19 cellular contexts compared by ENCODE assay signal in genomic region chr6:73418081-73418741, GRCh38. TPM values are rescaled to one million over a fixed set of nuclear protein-coding genes. Genes with fewer than 3 reads are reported as not detected.
DNase-seq lines count a peak whose midpoint lies in the region; ATAC-seq, FAIRE-seq and TF ChIP-seq lines count a peak whose summit lies in the region.
"Had no signal": no experiment of that assay in that cellular context is flagged by ENCODE, and none has a peak within 500 bp of the region (broad histone marks: within the 10 kb centered on the region; RNA-seq: fewer than 3 reads in every experiment).

No MANE protein-coding gene starts in this region.

- H3K4me3 Mint-ChIP-seq in activated T-helper 17 cell treated with anti-CD3 and anti-CD28 coated beads, Interleukin-2, amount 50 U/mL, for 72 hours: no peak overlapping the region
- peak overlapping the region in 4 of 5 donors; percentile 6 to 70 (median 54) for H3K4me3 Mint-ChIP-seq in immature natural killer cell

- TF ChIP-seq CTCF in AG04450 (IDR thresholded peaks at IDR 0.05; ENCODE audit: low read depth, low read length) (no peak), D721Med (IDR thresholded peaks at IDR 0.05; ENCODE audit: insufficient read depth, missing control alignments) (no peak)

- peaks cover 69% of the 10 kb centered on the region for H3K36me3 Mint-ChIP-seq in activated T-helper 17 cell treated with anti-CD3 and anti-CD28 coated beads, Interleukin-2, amount 50 U/mL, for 72 hours (ENCODE audit: low read depth)
- peaks cover 11 to 31% (median 23%) of the 10 kb centered on the region in 3 donors for H3K36me3 Mint-ChIP-seq in immature natural killer cell

- POLR2A ChIA-PET in AG04450 (lab: Yijun Ruan, JAX): interaction anchor here (0.5 kb wide), 1 partner anchor 95 kb away, joined by 3 read pairs; no protein-coding TSS in a partner anchor

- peaks cover 4% of the 10 kb centered on the region for H3K4me1 Mint-ChIP-seq in activated T-helper 17 cell treated with anti-CD3 and anti-CD28 coated beads, Interleukin-2, amount 50 U/mL, for 72 hours
- H3K4me1 Mint-ChIP-seq in immature natural killer cell: peaks cover 31 to 33% of the 10 kb centered on the region in 2 donors

- H3K9me3 ChIP-seq in AG04450 (ENCODE audit: control insufficient read depth, insufficient read depth, low read length): no peaks in the 10 kb centered on the region
- H3K9me3 ChIP-seq: psoas muscle had no signal

- peak overlapping the region; percentile 34 for H3K27ac Mint-ChIP-seq in activated T-helper 17 cell treated with anti-CD3 and anti-CD28 coated beads, Interleukin-2, amount 50 U/mL, for 72 hours
- peak overlapping the region; percentile 14 to 92 (median 52) for H3K27ac Mint-ChIP-seq in immature natural killer cell

- H3K27ac ChIP-seq in AG04450 (ENCODE audit: low read depth, low read length): no peak overlapping the region
- H3K27ac ChIP-seq: dorsolateral prefrontal cortex, psoas muscle had no signal

- no peaks in the 10 kb centered on the region for H3K27me3 ChIP-seq in AG04450 (ENCODE audit: control insufficient read depth, insufficient read depth, low read length)
- H3K27me3 ChIP-seq: dorsolateral prefrontal cortex had no signal

- ATAC-seq in activated T-helper 17 cell treated with anti-CD3 and anti-CD28 coated beads, Interleukin-2, amount 50 U/mL, for 72 hours (replicated peaks): no peak
- ATAC-seq in GM19351 (IDR thresholded peaks at IDR 0.05; ENCODE audit: unreplicated experiment): no peak
- ATAC-seq: left lobe of liver, psoas muscle had no signal

- FAIRE-seq in D721Med (lab: Jason Lieb, UNC): no peak
- FAIRE-seq: GM18507, TTC549 had no signal

- no peak overlapping the region for H3K4me3 ChIP-seq in AG04450 (ENCODE audit: low read depth, low read length)
- H3K4me3 ChIP-seq: dorsolateral prefrontal cortex, psoas muscle had no signal

- no peaks in the 10 kb centered on the region for H3K9me3 Mint-ChIP-seq in activated T-helper 17 cell treated with anti-CD3 and anti-CD28 coated beads, Interleukin-2, amount 50 U/mL, for 72 hours
- no peaks in the 10 kb centered on the region for H3K9me3 Mint-ChIP-seq in immature natural killer cell

- peak; percentile 1 for DNase-seq in AG04450 (ENCODE audit: low read depth, low spot score)
- peak; percentile 23 for DNase-seq in ELR (ENCODE audit: low read depth)
- peak in 2 of 3 donors; percentile 8 to 9 for DNase-seq in immature natural killer cell
- no peak for DNase-seq in D721Med (ENCODE audit: insufficient read length, low spot score)
- no peak for DNase-seq in GM19240 (ENCODE audit: insufficient read length, low spot score)
- no peak for DNase-seq in foreskin melanocyte
- DNase-seq: activated CD4-positive, alpha-beta T cell treated with anti-CD3 and anti-CD28 coated beads, Interleukin-2, amount 50 U/mL, for 48 hours; activated gamma-delta T cell treated with Interleukin-2 at 50 U/mL for 16 hours; dorsolateral prefrontal cortex; KBM-7; NCI-H1105 treated with DMSO at 0.1 percent for 48 hours; NCI-H345; psoas muscle; SHP77 had no signal

- CTCF ChIA-PET in AG04450 (lab: Charles Lee): interaction anchor here (0.7 kb wide), 1 partner anchor 193 kb away, joined by 3 read pairs; no protein-coding TSS in a partner anchor

- H3K27me3 Mint-ChIP-seq in activated T-helper 17 cell treated with anti-CD3 and anti-CD28 coated beads, Interleukin-2, amount 50 U/mL, for 72 hours: no peaks in the 10 kb centered on the region
- peaks cover 5 to 12% (median 7%) of the 10 kb centered on the region in 3 donors for H3K27me3 Mint-ChIP-seq in immature natural killer cell (ENCODE audit: low read depth in 3 of 3)

RNA-seq across cellular contexts. Expression of gene DDX43, which starts 23.6 kb away (rescaled TPM):
- polyA plus RNA-seq in AG04450 (2011; rRNA removed) (0.21 and 0.37 TPM in 2 replicates), immature natural killer cell (1 to 10 TPM; 1.1 to 3.0 (median 2.9) TPM)
- 0.51 TPM in 1 of 2 replicates, not detected in the other for polyA minus RNA-seq in AG04450 (2011; rRNA and poly(A)+ RNA removed)
- total RNA-seq in activated T-helper 17 cell treated with anti-CD3 and anti-CD28 coated beads, Interleukin-2, amount 50 U/mL, for 72 hours: under 1 TPM; 0.90 to 0.97 TPM

RNA-seq across cellular contexts. Expression of gene CGAS, which starts 33.9 kb away (rescaled TPM):
- polyA plus RNA-seq in AG04450 (2011; rRNA removed): 2.0 and 2.1 TPM in 2 replicates
- polyA minus RNA-seq in AG04450 (2011; rRNA and poly(A)+ RNA removed): 0.69 and 1.1 TPM in 2 replicates
- 10 to 100 TPM; 37.5 to 56.0 TPM for total RNA-seq in activated T-helper 17 cell treated with anti-CD3 and anti-CD28 coated beads, Interleukin-2, amount 50 U/mL, for 72 hours
- 10 to 100 TPM in 1 of 3 donors, 1 to 10 TPM in 2; 4.0 to 11.7 (median 7.7) TPM for polyA plus RNA-seq in immature natural killer cell

RNA-seq across cellular contexts. Expression of gene MTO1, which starts 43.3 kb away (rescaled TPM):
- polyA plus RNA-seq in AG04450 (2011; rRNA removed) (21.1 and 23.1 TPM in 2 replicates), immature natural killer cell (10 to 100 TPM; 12.3 to 40.4 (median 28.5) TPM)
- 15.0 and 16.7 TPM in 2 replicates for polyA minus RNA-seq in AG04450 (2011; rRNA and poly(A)+ RNA removed)
- 10 to 100 TPM; 46.8 to 57.7 TPM for total RNA-seq in activated T-helper 17 cell treated with anti-CD3 and anti-CD28 coated beads, Interleukin-2, amount 50 U/mL, for 72 hours

RNA-seq across cellular contexts. Expression of gene OOEP, which starts 48.5 kb away (rescaled TPM):
- polyA plus RNA-seq in AG04450 (2011; rRNA removed) (not detected in 2 replicates), immature natural killer cell (under 1 TPM in 1 of 3 donors, not detected in 2; 0.29 TPM)
- not detected in 2 replicates for polyA minus RNA-seq in AG04450 (2011; rRNA and poly(A)+ RNA removed)
- total RNA-seq in activated T-helper 17 cell treated with anti-CD3 and anti-CD28 coated beads, Interleukin-2, amount 50 U/mL, for 72 hours: 1 to 10 TPM in 1 of 2 donors, under 1 TPM in 1; 0.26 to 1.0 TPM
- total RNA-seq: psoas muscle had no signal

RNA-seq across cellular contexts. Expression of gene KHDC3L, which starts 55.8 kb away (rescaled TPM):
- not detected in 2 replicates for polyA plus RNA-seq in AG04450 (2011; rRNA removed)
- not detected in 2 replicates for polyA minus RNA-seq in AG04450 (2011; rRNA and poly(A)+ RNA removed)
- not detected for total RNA-seq in activated T-helper 17 cell treated with anti-CD3 and anti-CD28 coated beads, Interleukin-2, amount 50 U/mL, for 72 hours
- polyA plus RNA-seq in immature natural killer cell: not detected
- total RNA-seq: left lobe of liver, psoas muscle had no signal
- polyA plus RNA-seq: psoas muscle had no signal

Comparison
In these comparisons a context has a peak if more than half of its experiments do, and no peak if none do; other contexts are left out.
1. DNase-seq: peak in AG04450 (single experiment), ELR (single experiment) and immature natural killer cell (2 of 3); none in D721Med (single experiment), GM19240 (single experiment) and foreskin melanocyte (single experiment).